In genomic region chr7:43926193-43927043, GRCh38 we compare ENCODE assay signal across 8 cellular contexts. TPM values are rescaled to one million over a fixed set of nuclear protein-coding genes. Genes with fewer than 3 reads are reported as not detected.
DNase-seq lines count a peak whose midpoint lies in the region; ATAC-seq and TF ChIP-seq lines count a peak whose summit lies in the region.

UBE2D4 (plus strand) TSS chr7:43926436; CDS start chr7:43926533, 97 bp downstream.

- TF ChIP-seq CTCF in Calu3 (IDR thresholded peaks at IDR 0.05; ENCODE audit: unreplicated experiment) (no peak), GM20000 (IDR thresholded peaks at IDR 0.05; ENCODE audit: extremely low read depth, missing control alignments) (peak; percentile 10)

- H3K4me1 ChIP-seq in NT2/D1 (ENCODE audit: insufficient read depth, insufficient read length) (no peaks in the 10 kb centered on the region), endocrine pancreas (ENCODE audit: control insufficient read depth, insufficient read depth, low read length) (no peaks in the 10 kb centered on the region), mesodermal cell (ENCODE audit: control insufficient read depth, insufficient read depth, low read length, poor library complexity, severe bottlenecking) (no peaks in the 10 kb centered on the region)

- WGBS in mesodermal cell (ENCODE audit: insufficient coverage in 2 of 2), 2 experiments = 2 to 6% methylated on average over 33 to 66 of the region's 79 CpGs

- peak within 1 kb of the TSS; percentile 84 for H3K9ac ChIP-seq in NT2/D1 (ENCODE audit: insufficient read length, low read depth)
- H3K9ac ChIP-seq in endocrine pancreas (ENCODE audit: control insufficient read depth, insufficient read depth, low read length) = peak within 1 kb of the TSS; percentile 92

- H3K36me3 ChIP-seq in NT2/D1 (ENCODE audit: insufficient read depth, insufficient read length, low read length) = no peaks in the 10 kb centered on the region
- no peaks in the 10 kb centered on the region for H3K36me3 ChIP-seq in endocrine pancreas (ENCODE audit: control insufficient read depth, insufficient read depth, low read length)
- H3K36me3 ChIP-seq in mesodermal cell (ENCODE audit: control insufficient read depth, insufficient read depth, low read length) = no peaks in the 10 kb centered on the region

- H3K9me3 Mint-ChIP-seq in Calu3 (ENCODE audit: low read depth, unreplicated experiment) = no peaks in the 10 kb centered on the region
- H3K9me3 Mint-ChIP-seq in activated CD8-positive, alpha-beta memory T cell treated with anti-CD3 and anti-CD28 coated beads, Interleukin-2, amount 10 ng/mL, durations not matched to agents 7 days and 5 days (ENCODE audit: low read depth) = no peaks in the 10 kb centered on the region

- peaks cover 13% of the 10 kb centered on the region for H3K4me1 Mint-ChIP-seq in Calu3 (ENCODE audit: low read depth, unreplicated experiment)
- peaks cover 27% of the 10 kb centered on the region for H3K4me1 Mint-ChIP-seq in activated CD8-positive, alpha-beta memory T cell treated with anti-CD3 and anti-CD28 coated beads, Interleukin-2, amount 10 ng/mL, durations not matched to agents 7 days and 5 days

- peak within 1 kb of the TSS; percentile 55 for H3K27ac ChIP-seq in mesodermal cell (ENCODE audit: low read depth, low read length, severe bottlenecking)

- H3K27ac Mint-ChIP-seq in Calu3 (ENCODE audit: unreplicated experiment) = peak within 1 kb of the TSS; percentile 87
- H3K27ac Mint-ChIP-seq in activated CD8-positive, alpha-beta memory T cell treated with anti-CD3 and anti-CD28 coated beads, Interleukin-2, amount 10 ng/mL, durations not matched to agents 7 days and 5 days = peak within 1 kb of the TSS; percentile 92

- H3K9me3 ChIP-seq in NT2/D1 (ENCODE audit: insufficient read depth, low read length) (no peaks in the 10 kb centered on the region), endocrine pancreas (ENCODE audit: control insufficient read depth, low read length) (no peaks in the 10 kb centered on the region), mesodermal cell (ENCODE audit: control insufficient read depth, low read length) (no peaks in the 10 kb centered on the region)

- CTCF ChIA-PET in Calu3 (lab: Charles Lee) = interaction anchor here (1.0 kb wide), 1 partner anchor 21 kb away, joined by 5 read pairs; no protein-coding TSS in a partner anchor
- CTCF ChIA-PET in activated CD8-positive, alpha-beta memory T cell treated with anti-CD3 and anti-CD28 coated beads, Interleukin-2, amount 10 ng/mL, durations not matched to agents 7 days and 5 days (lab: Charles Lee) = interaction anchor here (0.7 to 1.5 kb wide), 3 partner anchors 9 to 23 kb away, joined by 3 to 4 read pairs (median 3); no protein-coding TSS in a partner anchor

- no peaks in the 10 kb centered on the region for H3K27me3 Mint-ChIP-seq in Calu3 (ENCODE audit: unreplicated experiment)
- no peaks in the 10 kb centered on the region for H3K27me3 Mint-ChIP-seq in activated CD8-positive, alpha-beta memory T cell treated with anti-CD3 and anti-CD28 coated beads, Interleukin-2, amount 10 ng/mL, durations not matched to agents 7 days and 5 days

- H3K27me3 ChIP-seq in NT2/D1 (ENCODE audit: insufficient read depth, insufficient read length) (peaks cover 10% of the 10 kb centered on the region), endocrine pancreas (ENCODE audit: control insufficient read depth, insufficient read depth, low read length) (no peaks in the 10 kb centered on the region)

- BruUV-seq in Calu3 (replicated peaks; lab: Mats Ljungman, UMichigan) = TSS peak; percentile 76

- H3K4me3 ChIP-seq in NT2/D1 (ENCODE audit: insufficient read length, low read depth) = peak within 1 kb of the TSS; percentile 81
- peak within 1 kb of the TSS; percentile 83 for H3K4me3 ChIP-seq in endocrine pancreas (ENCODE audit: control insufficient read depth, insufficient read depth, low read length)
- H3K4me3 ChIP-seq in mesodermal cell (ENCODE audit: extremely low read depth, insufficient read depth, low read length, poor library complexity, severe bottlenecking) = peak within 1 kb of the TSS; percentile 53

- peak; percentile 97 for DNase-seq in Calu3
- DNase-seq in GM20000 (ENCODE audit: low spot score) = peak; percentile 94
- DNase-seq in HS-5 (ENCODE audit: low read depth) = peak; percentile 67
- DNase-seq in NT2/D1 (ENCODE audit: low read depth, low spot score) = no peak
- peak; percentile 91 for DNase-seq in activated CD8-positive, alpha-beta memory T cell treated with anti-CD3 and anti-CD28 coated beads, Interleukin-2, amount 10 ng/mL, durations not matched to agents 7 days and 5 days
- peak; percentile 78 to 79 for DNase-seq in stimulated activated CD8-positive, alpha-beta memory T cell treated with anti-CD3 and anti-CD28 coated beads, Interleukin-15, amount 100 ng/mL, for 4 hours (ENCODE audit: low read depth in 2 of 2)

- H3K36me3 Mint-ChIP-seq in Calu3 (ENCODE audit: insufficient read depth, unreplicated experiment) = peaks cover 27% of the 10 kb centered on the region
- H3K36me3 Mint-ChIP-seq in activated CD8-positive, alpha-beta memory T cell treated with anti-CD3 and anti-CD28 coated beads, Interleukin-2, amount 10 ng/mL, durations not matched to agents 7 days and 5 days = peaks cover 8% of the 10 kb centered on the region

- intact Hi-C loops in Calu3 (cut with micrococcal nuclease; ENCODE audit: unreplicated experiment) = no loop called here

- H3K4me3 Mint-ChIP-seq in Calu3 (ENCODE audit: low read depth, unreplicated experiment) = peak within 1 kb of the TSS; percentile 86
- peak within 1 kb of the TSS; percentile 85 for H3K4me3 Mint-ChIP-seq in activated CD8-positive, alpha-beta memory T cell treated with anti-CD3 and anti-CD28 coated beads, Interleukin-2, amount 10 ng/mL, durations not matched to agents 7 days and 5 days

- peak; percentile 95 for ATAC-seq in activated CD8-positive, alpha-beta memory T cell treated with anti-CD3 and anti-CD28 coated beads, Interleukin-2, amount 10 ng/mL, durations not matched to agents 7 days and 5 days

RNA-seq across cellular contexts. Expression of gene UBE2D4, which starts in this region (rescaled TPM):
- 21.4 and 22.7 TPM in 2 replicates for total RNA-seq in Calu3 (2022)
- total RNA-seq in activated CD8-positive, alpha-beta memory T cell treated with anti-CD3 and anti-CD28 coated beads, Interleukin-2, amount 10 ng/mL, durations not matched to agents 7 days and 5 days = 1 to 10 TPM; 7.2 to 7.6 TPM
- polyA plus RNA-seq in mesodermal cell (2013, experiment 1 of 2) = 4.5 TPM
- polyA plus RNA-seq in mesodermal cell (2013, experiment 2 of 2) = 4.9 TPM
